ENCODE assay signal across 8 cellular contexts in the genomic region with DNA sequence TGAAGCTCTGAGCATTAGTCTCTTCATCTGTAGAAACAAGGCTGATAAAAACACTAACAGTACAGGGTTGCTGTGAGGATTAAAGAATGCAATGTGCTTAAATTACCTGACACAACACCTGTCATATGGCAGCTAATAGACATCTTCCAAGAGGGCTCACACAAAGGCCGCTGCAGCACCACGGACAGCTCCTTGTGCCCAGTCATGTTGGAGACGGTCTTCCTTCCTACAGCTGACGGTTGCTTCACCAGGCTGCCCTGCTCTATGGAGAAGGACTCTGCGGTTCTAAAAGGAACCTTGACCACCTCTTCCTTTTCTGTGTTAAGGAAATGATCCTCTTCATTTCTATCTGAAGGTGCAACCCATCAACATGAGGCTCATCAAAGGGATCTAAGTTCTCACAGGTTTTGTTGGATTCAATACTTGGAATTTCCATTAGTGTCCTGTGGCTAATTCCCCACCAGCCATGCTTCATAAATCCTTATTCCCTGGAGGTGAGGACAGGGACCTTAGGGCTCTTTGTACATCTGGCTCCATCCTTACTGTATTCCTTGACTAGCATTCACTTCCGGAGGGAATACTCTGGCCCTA.
DNase-seq lines count a peak whose midpoint lies in the region; ATAC-seq and TF ChIP-seq lines count a peak whose summit lies in the region.
"Had no signal": no experiment of that assay in that cellular context is flagged by ENCODE, and none has a peak within 500 bp of the region (broad histone marks: within the 10 kb centered on the region; RNA-seq: fewer than 3 reads in every experiment).

No MANE protein-coding gene starts in this region.

- no peak overlapping the region for H3K56ac ChIP-seq in IMR-90 (ENCODE audit: extremely low read depth, insufficient read depth, low read length)

- H2AFZ ChIP-seq in IMR-90 (replicated peaks; ENCODE audit: low read length, poor library complexity): no peak overlapping the region

- H2BK20ac ChIP-seq in IMR-90 (ENCODE audit: low read depth, low read length): no peak overlapping the region

- no peak overlapping the region for H3K14ac ChIP-seq in IMR-90 (replicated peaks; ENCODE audit: low read depth, low read length)

- no CpG with 5 or more reads among the region's 6 CpGs for WGBS in IMR-90 (ENCODE audit: extremely low coverage in 2 of 2, insufficient read length in 1 of 2), 2 experiments

- no peak overlapping the region for H3K23ac ChIP-seq in IMR-90 (ENCODE audit: low read depth, low read length)

- H4K20me1 ChIP-seq in IMR-90 (ENCODE audit: insufficient read depth, low read length): no peaks in the 10 kb centered on the region

- H3K18ac ChIP-seq in IMR-90 (ENCODE audit: low read depth, low read length): no peak overlapping the region

- H4K91ac ChIP-seq in IMR-90 (ENCODE audit: insufficient read depth, low read depth, low read length): no peak overlapping the region

- no peaks in the 10 kb centered on the region for H3K4me1 ChIP-seq in IMR-90 (ENCODE audit: control insufficient read depth, insufficient read depth, low read length)

- no peak overlapping the region for H4K5ac ChIP-seq in IMR-90 (ENCODE audit: low read depth, low read length)

- no peaks in the 10 kb centered on the region for H3K27me3 ChIP-seq in IMR-90 (ENCODE audit: control insufficient read depth, insufficient read depth, low read length)
- H3K27me3 ChIP-seq: dorsolateral prefrontal cortex had no signal

- H3K9me1 ChIP-seq in IMR-90 (ENCODE audit: insufficient read depth, low read length): no peaks in the 10 kb centered on the region

- H3K4ac ChIP-seq in IMR-90 (ENCODE audit: low read depth, low read length): no peak overlapping the region

- H3K4me3 ChIP-seq in IMR-90 (ENCODE audit: insufficient read depth, low read depth, low read length): no peak overlapping the region
- H3K4me3 ChIP-seq: dorsolateral prefrontal cortex had no signal

- no peak for ATAC-seq in IMR-90 (ENCODE audit: low read depth)

- no peak overlapping the region for H2BK120ac ChIP-seq in IMR-90 (ENCODE audit: low read depth, low read length)

- DNase-seq in IMR-90 (peak; percentile 12), T-helper 1 cell (peak in 3 of 5 donors; percentile 1 to 19 (median 7)), epithelial cell of prostate (ENCODE audit: low read depth, low spot score) (peak; percentile 12), retina (peak; percentile 48), NCI-H1105 treated with DMSO at 0.1 percent for 48 hours (lab: John Stamatoyannopoulos, UW) (no peak), NCI-H1048 (lab: John Stamatoyannopoulos, UW) (no peak), DMS114 treated with DMSO at 0.1 percent for 48 hours (lab: John Stamatoyannopoulos, UW; ENCODE audit: unreplicated experiment) (no peak)

- H2BK15ac ChIP-seq in IMR-90 (ENCODE audit: low read depth, low read length): no peak overlapping the region

- H4K8ac ChIP-seq in IMR-90 (ENCODE audit: low read depth in 2 of 2, low read length in 2 of 2): no peak overlapping the region

- no peak for TF ChIP-seq RAD21 in IMR-90 (IDR thresholded peaks at IDR 0.05; ENCODE audit: low read length)

- TF ChIP-seq CTCF in IMR-90 (conservative IDR thresholded peaks at IDR 0.05; ENCODE audit: low read depth, low read length): no peak

- in situ Hi-C loops in IMR-90 (cut with MboI; ENCODE audit: low sequenced_read_pairs): no loop called here

- no peak overlapping the region for H3K4me2 ChIP-seq in IMR-90 (ENCODE audit: low read depth, low read length)

- H3K27ac ChIP-seq in IMR-90 (ENCODE audit: insufficient read depth, low read length) (no peak overlapping the region), epithelial cell of prostate (no peak overlapping the region)
- H3K27ac ChIP-seq: dorsolateral prefrontal cortex had no signal

- H2AK9ac ChIP-seq in IMR-90 (replicated peaks; ENCODE audit: low read depth, low read length, poor library complexity): no peak overlapping the region

- no peak overlapping the region for H3K9ac ChIP-seq in IMR-90 (ENCODE audit: low read depth, low read length)

- no peak overlapping the region for H2BK5ac ChIP-seq in IMR-90 (ENCODE audit: low read depth, low read length, poor library complexity, severe bottlenecking)

- no peaks in the 10 kb centered on the region for H3K9me3 ChIP-seq in IMR-90 (ENCODE audit: control insufficient read depth, insufficient read depth, low read length)

- dilution Hi-C loops in IMR-90 (cut with HindIII; ENCODE audit: low sequenced_read_pairs, unreplicated experiment): no loop called here

- H3K36me3 ChIP-seq in IMR-90 (ENCODE audit: control insufficient read depth, insufficient read depth, low read length): no peaks in the 10 kb centered on the region

- no peak for TF ChIP-seq POLR2A in IMR-90 (IDR thresholded peaks at IDR 0.05; ENCODE audit: low read depth, low read length)

- no peaks in the 10 kb centered on the region for H3K79me1 ChIP-seq in IMR-90 (ENCODE audit: low read depth in 1 of 2, low read length in 2 of 2)

- POLR2A ChIA-PET in IMR-90 (lab: Charles Lee; ENCODE audit: unreplicated experiment): interaction anchor here (0.5 kb wide), 1 partner anchor 24 kb away, joined by 4 read pairs; no protein-coding TSS in a partner anchor

- no TSS peak for BruUV-seq in IMR-90 (replicated peaks; lab: Mats Ljungman, UMichigan)

- intact Hi-C loops in IMR-90 (cut with micrococcal nuclease): no loop called here

- H2AK5ac ChIP-seq in IMR-90 (ENCODE audit: low read depth, low read length): no peak overlapping the region

- CTCF ChIA-PET in IMR-90 (lab: Yijun Ruan, JAX): no interaction called here

TF ChIP-seq in IMR-90, 13 proteins besides CTCF, POLR2A, EP300 and RAD21:
- no peak for TF ChIP-seq RFX5 (IDR thresholded peaks at IDR 0.05; ENCODE audit: low read depth, low read length)
- no peak for TF ChIP-seq BHLHE40 (IDR thresholded peaks at IDR 0.05; ENCODE audit: low read depth, low read length)
- TF ChIP-seq, protein P1, sequence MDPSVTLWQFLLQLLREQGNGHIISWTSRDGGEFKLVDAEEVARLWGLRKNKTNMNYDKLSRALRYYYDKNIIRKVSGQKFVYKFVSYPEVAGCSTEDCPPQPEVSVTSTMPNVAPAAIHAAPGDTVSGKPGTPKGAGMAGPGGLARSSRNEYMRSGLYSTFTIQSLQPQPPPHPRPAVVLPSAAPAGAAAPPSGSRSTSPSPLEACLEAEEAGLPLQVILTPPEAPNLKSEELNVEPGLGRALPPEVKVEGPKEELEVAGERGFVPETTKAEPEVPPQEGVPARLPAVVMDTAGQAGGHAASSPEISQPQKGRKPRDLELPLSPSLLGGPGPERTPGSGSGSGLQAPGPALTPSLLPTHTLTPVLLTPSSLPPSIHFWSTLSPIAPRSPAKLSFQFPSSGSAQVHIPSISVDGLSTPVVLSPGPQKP (IDR thresholded peaks at IDR 0.05; ENCODE audit: borderline replicate concordance, low read depth, low read length): no peak
- no peak for TF ChIP-seq MAZ (IDR thresholded peaks at IDR 0.05; ENCODE audit: borderline replicate concordance, low read depth, low read length)
- TF ChIP-seq, protein P2, sequence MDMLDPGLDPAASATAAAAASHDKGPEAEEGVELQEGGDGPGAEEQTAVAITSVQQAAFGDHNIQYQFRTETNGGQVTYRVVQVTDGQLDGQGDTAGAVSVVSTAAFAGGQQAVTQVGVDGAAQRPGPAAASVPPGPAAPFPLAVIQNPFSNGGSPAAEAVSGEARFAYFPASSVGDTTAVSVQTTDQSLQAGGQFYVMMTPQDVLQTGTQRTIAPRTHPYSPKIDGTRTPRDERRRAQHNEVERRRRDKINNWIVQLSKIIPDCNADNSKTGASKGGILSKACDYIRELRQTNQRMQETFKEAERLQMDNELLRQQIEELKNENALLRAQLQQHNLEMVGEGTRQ (IDR thresholded peaks at IDR 0.05; ENCODE audit: low read depth, low read length): no peak
- TF ChIP-seq FOS (IDR thresholded peaks at IDR 0.05; ENCODE audit: low read depth, low read length): no peak
- no peak for TF ChIP-seq RCOR1 (IDR thresholded peaks at IDR 0.05; ENCODE audit: insufficient replicate concordance, low read length)
- no peak for TF ChIP-seq CEBPB (IDR thresholded peaks at IDR 0.05; ENCODE audit: low read depth, low read length)
- no peak for TF ChIP-seq MAFK (IDR thresholded peaks at IDR 0.05; ENCODE audit: low read depth, low read length)
- no peak for TF ChIP-seq MXI1 (IDR thresholded peaks at IDR 0.05; ENCODE audit: borderline replicate concordance, low read depth, low read length)
- no peak for TF ChIP-seq CHD1 (IDR thresholded peaks at IDR 0.05; ENCODE audit: low read depth, low read length)
- no peak for TF ChIP-seq NFE2L2 (IDR thresholded peaks at IDR 0.05; ENCODE audit: low read depth, low read length)
- TF ChIP-seq SMC3 (IDR thresholded peaks at IDR 0.05; ENCODE audit: low read depth, low read length): no peak

Comparison
In these comparisons a context has a peak if more than half of its experiments do, and no peak if none do; other contexts are left out.
1. DNase-seq: peak in IMR-90 (single experiment), T-helper 1 cell (3 of 5), epithelial cell of prostate (single experiment) and retina (single experiment); none in NCI-H1105 treated with DMSO at 0.1 percent for 48 hours (single experiment), NCI-H1048 (single experiment) and DMS114 treated with DMSO at 0.1 percent for 48 hours (single experiment).